In genomic region chr1:116834605-116835004, GRCh38 we compare ENCODE assay signal across 15 cellular contexts.
"Had no signal": no experiment of that assay in that cellular context is flagged by ENCODE, and none has a peak within 500 bp of the region (broad histone marks: within the 10 kb centered on the region; RNA-seq: fewer than 3 reads in every experiment).

No MANE protein-coding gene starts in this region.

- H3K4me1 ChIP-seq: breast epithelium, esophagus muscularis mucosa, right atrium auricular region, tibial artery had no signal

- DNase-seq: activated CD4-positive, alpha-beta T cell treated with anti-CD3 and anti-CD28 coated beads, Interleukin-2, amount 50 U/mL, for 48 hours; activated CD4-positive, CD25-positive, alpha-beta regulatory T cell treated with anti-CD3 and anti-CD28 coated beads, Interleukin-2, amount 50 U/mL, for 72 hours; activated CD8-positive, alpha-beta memory T cell treated with anti-CD3 and anti-CD28 coated beads, Interleukin-2, amount 50 U/mL, for 4 hours; activated naive CD4-positive, alpha-beta T cell treated with anti-CD3 and anti-CD28 coated beads, Interleukin-2, amount 50 U/mL, for 16 hours; foreskin fibroblast; head of caudate nucleus; left ventricle myocardium inferior; mesenchymal stem cell; posterior cingulate gyrus; small intestine; tibial artery had no signal

- H3K9me3 ChIP-seq: breast epithelium, esophagus muscularis mucosa, right atrium auricular region had no signal

- H3K27me3 ChIP-seq: breast epithelium, esophagus muscularis mucosa, right atrium auricular region had no signal

- H3K36me3 ChIP-seq: breast epithelium, esophagus muscularis mucosa, left ventricle myocardium inferior, right atrium auricular region, tibial artery had no signal

- H3K27ac ChIP-seq: breast epithelium, esophagus muscularis mucosa, left ventricle myocardium inferior, right atrium auricular region, tibial artery had no signal

- H3K4me3 Mint-ChIP-seq: activated T-helper 1 cell treated with anti-CD3 and anti-CD28 coated beads, Interleukin-12 subunit alpha, Interleukin-12 subunit beta, Interleukin-2, Interleukin-4 antibody, amounts not matched to agents 30 ng/mL and 10 ng/mL and 1 ng/mL, durations not matched to agents 14 hours and 24 hours and 36 hours had no signal

- H3K27ac Mint-ChIP-seq: activated T-helper 1 cell treated with anti-CD3 and anti-CD28 coated beads, Interleukin-12 subunit alpha, Interleukin-12 subunit beta, Interleukin-2, Interleukin-4 antibody, amounts not matched to agents 30 ng/mL and 10 ng/mL and 1 ng/mL, durations not matched to agents 14 hours and 24 hours and 36 hours had no signal

- H3K4me3 ChIP-seq: breast epithelium, esophagus muscularis mucosa, left ventricle myocardium inferior, right atrium auricular region, tibial artery had no signal
